29 cellular contexts compared by ENCODE assay signal in the genomic region with DNA sequence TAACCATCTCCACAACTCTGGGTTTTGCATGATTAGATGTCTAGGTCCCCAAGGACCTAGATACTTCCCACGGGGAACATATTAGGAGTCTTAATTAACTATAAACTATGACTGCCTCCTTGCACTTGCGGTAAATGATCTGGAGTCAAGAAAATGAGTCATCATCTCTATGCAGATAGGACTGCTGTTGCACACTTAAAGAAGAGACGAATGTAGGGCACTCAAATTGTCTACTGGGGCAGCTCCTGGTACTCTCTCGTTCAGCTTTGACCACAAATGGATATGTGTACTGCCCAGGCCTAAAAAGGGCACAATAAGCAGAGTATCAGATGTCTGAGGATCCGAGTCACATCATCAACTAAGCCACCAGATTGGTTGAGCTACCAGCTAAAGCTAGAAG.
DNase-seq lines count a peak whose midpoint lies in the region; ATAC-seq, FAIRE-seq and TF ChIP-seq lines count a peak whose summit lies in the region.
"Had no signal": no experiment of that assay in that cellular context is flagged by ENCODE, and none has a peak within 500 bp of the region (broad histone marks: within the 10 kb centered on the region; RNA-seq: fewer than 3 reads in every experiment).

No MANE protein-coding gene starts in this region.

- H3K9me3 ChIP-seq in A673 (ENCODE audit: low read depth, low read length, poor library complexity, severe bottlenecking) (no peaks in the 10 kb centered on the region), astrocyte (ENCODE audit: insufficient read depth, low read depth, low read length) (no peaks in the 10 kb centered on the region)
- H3K9me3 ChIP-seq: A549, neutrophil, psoas muscle had no signal

- no peak for FAIRE-seq in astrocyte (lab: Jason Lieb, UNC)
- FAIRE-seq: A549, endothelial cell of umbilical vein, GM18507 had no signal

- no TSS peak for BruUV-seq in A673 (replicated peaks; lab: Mats Ljungman, UMichigan)

- POLR2A ChIA-PET in A673 (lab: Charles Lee; ENCODE audit: low non-redundant PET): no interaction called here

- H3K4me3 ChIP-seq in A673 (ENCODE audit: low read depth, low read length, poor library complexity, severe bottlenecking) (no peak overlapping the region), astrocyte (ENCODE audit: insufficient read depth, low read depth, low read length) (no peak overlapping the region)
- H3K4me3 ChIP-seq: A549, left lung, psoas muscle had no signal

- peak overlapping the region; percentile 75 for H3K27ac Mint-ChIP-seq in astrocyte (ENCODE audit: unreplicated experiment)
- H3K27ac Mint-ChIP-seq: B cell, brain, H9 had no signal

- no peaks in the 10 kb centered on the region for H4K20me1 ChIP-seq in astrocyte (ENCODE audit: insufficient read depth, low read length)

- peaks cover 3% of the 10 kb centered on the region for H3K36me3 Mint-ChIP-seq in astrocyte (ENCODE audit: low read depth, unreplicated experiment)
- H3K36me3 Mint-ChIP-seq: brain had no signal

- peaks cover 4% of the 10 kb centered on the region for H3K9me3 Mint-ChIP-seq in astrocyte (ENCODE audit: unreplicated experiment)
- H3K9me3 Mint-ChIP-seq: H9 had no signal

- H3K4me3 Mint-ChIP-seq in astrocyte (ENCODE audit: unreplicated experiment): no peak overlapping the region
- H3K4me3 Mint-ChIP-seq: activated T-cell treated with anti-CD3 and anti-CD28 coated beads, Interleukin-2, amount 50 U/mL, for 4 hours; B cell; brain; H9 had no signal

- DNase-seq in A673 (ENCODE audit: low spot score) (peak; percentile 2), HS-5 (ENCODE audit: low read depth) (peak; percentile 36), NOMO-1 treated with dmso at 0.1 percent for 144 hours (lab: John Stamatoyannopoulos, UW; ENCODE audit: unreplicated experiment) (peak; percentile 11), astrocyte (ENCODE audit: low read depth) (peak; percentile 7), posterior cingulate gyrus (no peak), ACHN (no peak)
- DNase-seq: activated CD4-positive, alpha-beta T cell treated with anti-CD3 and anti-CD28 coated beads for 48 hours; activated naive CD4-positive, alpha-beta T cell; activated T-cell treated with anti-CD3 and anti-CD28 coated beads, Interleukin-2, amount 50 U/mL, for 4 hours; COR-L47; DMS79 treated with DMSO at 0.1 percent for 48 hours; H9; left lung; NCI-H1105 treated with DMSO at 0.1 percent for 48 hours; NCI-H2029 treated with DMSO at 0.1 percent for 48 hours; NCI-H526; psoas muscle; Right ventricle myocardium superior; stimulated activated CD4-positive, alpha-beta T cell treated with anti-CD3 and anti-CD28 coated beads, Interleukin-15, amount 100 ng/mL, for 24 hours; stimulated activated naive CD4-positive, alpha-beta T cell had no signal

- H3K27ac ChIP-seq in A673 (ENCODE audit: low read depth, low read length, poor library complexity, severe bottlenecking): no peak overlapping the region
- no peak overlapping the region for H3K27ac ChIP-seq in astrocyte (ENCODE audit: low read depth, low read length)
- H3K27ac ChIP-seq: A549, left lung, neutrophil, psoas muscle, VCaP had no signal

- no peaks in the 10 kb centered on the region for H3K27me3 ChIP-seq in A673 (replicated peaks; ENCODE audit: insufficient read depth, low read depth, low read length, poor library complexity)
- H3K27me3 ChIP-seq in astrocyte (ENCODE audit: insufficient read depth, low read length): no peaks in the 10 kb centered on the region
- H3K27me3 ChIP-seq: left lung, neutrophil had no signal

- intact Hi-C loops in A673 (cut with micrococcal nuclease; ENCODE audit: unreplicated experiment): no loop called here
- intact Hi-C loops in posterior cingulate gyrus (cut with DNase I): no loop called here

- H3K36me3 ChIP-seq in A673 (ENCODE audit: insufficient read depth, low read length, poor library complexity, severe bottlenecking) (no peaks in the 10 kb centered on the region), astrocyte (ENCODE audit: insufficient read depth, low read length) (no peaks in the 10 kb centered on the region)
- H3K36me3 ChIP-seq: left lung, neutrophil had no signal

- no peak overlapping the region for H2AFZ ChIP-seq in astrocyte (ENCODE audit: low read depth, low read length)

- ATAC-seq in GM18511 (IDR thresholded peaks at IDR 0.05; ENCODE audit: unreplicated experiment) (no peak), HG03460 (IDR thresholded peaks at IDR 0.05; ENCODE audit: unreplicated experiment) (no peak)
- ATAC-seq: A549; activated T-cell treated with anti-CD3 and anti-CD28 coated beads, Interleukin-2, amount 50 U/mL, for 4 hours; left lung; psoas muscle had no signal

- H3K4me2 ChIP-seq in astrocyte (ENCODE audit: low read length): peak overlapping the region; percentile 64

- H3K9ac ChIP-seq in astrocyte (ENCODE audit: low read length): no peak overlapping the region

- no peaks in the 10 kb centered on the region for H3K27me3 Mint-ChIP-seq in astrocyte (ENCODE audit: low read depth, unreplicated experiment)
- H3K27me3 Mint-ChIP-seq: B cell had no signal

- no peak for TF ChIP-seq CTCF in A673 (conservative IDR thresholded peaks at IDR 0.05; ENCODE audit: low read depth, low read length)
- no peak for TF ChIP-seq CTCF in astrocyte (IDR thresholded peaks at IDR 0.05; ENCODE audit: insufficient read depth, low read depth, low read length)

- CTCF ChIA-PET in A673 (lab: Charles Lee): no interaction called here

- in situ Hi-C loops in ACHN (cut with HindIII; ENCODE audit: low pct_ligation_motif_present, low pct_unique_long_range_greater_than_20kb, low sequenced_read_pairs): no loop called here

- no peaks in the 10 kb centered on the region for H3K4me1 ChIP-seq in A673 (ENCODE audit: insufficient read depth, low read length, poor library complexity, severe bottlenecking)
- H3K4me1 ChIP-seq in astrocyte (ENCODE audit: insufficient read depth, low read length): peaks cover 2% of the 10 kb centered on the region
- H3K4me1 ChIP-seq: A549, left lung, psoas muscle had no signal

- no peaks in the 10 kb centered on the region for H3K79me2 ChIP-seq in astrocyte (ENCODE audit: insufficient read depth, low read length)

- peaks cover 23% of the 10 kb centered on the region for H3K4me1 Mint-ChIP-seq in astrocyte (ENCODE audit: low read depth, unreplicated experiment)
- H3K4me1 Mint-ChIP-seq: B cell, brain, H9 had no signal

Comparison
In these comparisons a context has a peak if more than half of its experiments do, and no peak if none do; other contexts are left out.
1. DNase-seq: peak in A673 (single experiment), HS-5 (single experiment), NOMO-1 treated with dmso at 0.1 percent for 144 hours (single experiment) and astrocyte (single experiment); none in posterior cingulate gyrus (0 of 10) and ACHN (single experiment).